ENCODE assay signal across 35 cellular contexts in genomic region chr2:200267350-200267749, GRCh38.
"Had no signal": no experiment of that assay in that cellular context is flagged by ENCODE, and none has a peak within 500 bp of the region (broad histone marks: within the 10 kb centered on the region; RNA-seq: fewer than 3 reads in every experiment).

No MANE protein-coding gene starts in this region.

- H3K4me1 Mint-ChIP-seq: activated CD4-positive, alpha-beta T cell treated with anti-CD3 and anti-CD28 coated beads, Interleukin-2, amount 10 ng/mL, durations not matched to agents 24 days and 14 days; activated naive CD8-positive, alpha-beta T cell treated with anti-CD3 and anti-CD28 coated beads for 36 hours; activated T-helper 17 cell treated with anti-CD3 and anti-CD28 coated beads, Interleukin-2, amount 50 U/mL, for 72 hours had no signal

- H3K27ac Mint-ChIP-seq: activated B cell treated with CpG ODN at 0.5 μM for 24 hours; activated CD4-positive, alpha-beta memory T cell treated with anti-CD3 and anti-CD28 coated beads for 36 hours; activated CD4-positive, alpha-beta T cell treated with anti-CD3 and anti-CD28 coated beads, Interleukin-2, amount 10 ng/mL, durations not matched to agents 24 days and 14 days; activated CD8-positive, alpha-beta T cell treated with anti-CD3 and anti-CD28 coated beads for 36 hours; activated naive CD4-positive, alpha-beta T cell treated with anti-CD3 and anti-CD28 coated beads for 36 hours; activated naive CD4-positive, alpha-beta T cell treated with anti-CD3 and anti-CD28 coated beads, Interleukin-2, amount 50 U/mL, for 72 hours; activated naive CD8-positive, alpha-beta T cell treated with anti-CD3 and anti-CD28 coated beads for 36 hours; activated T-cell treated with anti-CD3 and anti-CD28 coated beads, Interleukin-2, amount 50 U/mL, for 72 hours; activated T-helper 1 cell treated with anti-CD3 and anti-CD28 coated beads, Interleukin-12 subunit alpha, Interleukin-12 subunit beta, Interleukin-2, Interleukin-4 antibody, amounts not matched to agents 30 ng/mL and 10 ng/mL and 1 ng/mL, durations not matched to agents 14 hours and 24 hours and 36 hours; activated T-helper 17 cell treated with anti-CD3 and anti-CD28 coated beads, Interleukin-2, amount 50 U/mL, for 72 hours; T-helper 1 cell treated with Interleukin-12 subunit alpha and Interleukin-12 subunit beta and Interleukin-4 antibody, amounts not matched to agents 30 μg/mL and 1 μg/mL, for 36 hours; T-helper 2 cell treated with Interferon-gamma antibody and Interleukin-4, amounts not matched to agents 5 μg/mL and 100 μg/mL, for 36 hours had no signal

- H3K9me3 Mint-ChIP-seq: activated B cell treated with CpG ODN at 0.5 μM for 24 hours; activated CD4-positive, alpha-beta memory T cell treated with anti-CD3 and anti-CD28 coated beads for 36 hours; activated CD4-positive, alpha-beta T cell treated with anti-CD3 and anti-CD28 coated beads, Interleukin-2, amount 10 ng/mL, durations not matched to agents 24 days and 14 days; activated CD8-positive, alpha-beta T cell treated with anti-CD3 and anti-CD28 coated beads for 36 hours; activated naive CD4-positive, alpha-beta T cell treated with anti-CD3 and anti-CD28 coated beads for 36 hours; activated naive CD4-positive, alpha-beta T cell treated with anti-CD3 and anti-CD28 coated beads, Interleukin-2, amount 50 U/mL, for 72 hours; activated naive CD8-positive, alpha-beta T cell treated with anti-CD3 and anti-CD28 coated beads for 36 hours; activated T-cell treated with anti-CD3 and anti-CD28 coated beads, Interleukin-2, amount 50 U/mL, for 4 hours; activated T-cell treated with anti-CD3 and anti-CD28 coated beads, Interleukin-2, amount 50 U/mL, for 72 hours; activated T-helper 1 cell treated with anti-CD3 and anti-CD28 coated beads, Interleukin-12 subunit alpha, Interleukin-12 subunit beta, Interleukin-2, Interleukin-4 antibody, amounts not matched to agents 30 ng/mL and 10 ng/mL and 1 ng/mL, durations not matched to agents 14 hours and 24 hours and 36 hours; activated T-helper 17 cell treated with anti-CD3 and anti-CD28 coated beads, Interleukin-2, amount 50 U/mL, for 72 hours; T-helper 1 cell treated with Interleukin-12 subunit alpha and Interleukin-12 subunit beta and Interleukin-4 antibody, amounts not matched to agents 30 μg/mL and 1 μg/mL, for 36 hours; T-helper 2 cell treated with Interferon-gamma antibody and Interleukin-4, amounts not matched to agents 5 μg/mL and 100 μg/mL, for 36 hours had no signal

- H3K36me3 ChIP-seq: adrenal gland, brain microvascular endothelial cell, breast epithelium had no signal

- H3K4me1 ChIP-seq: adrenal gland, body of pancreas, breast epithelium had no signal

- H3K27me3 ChIP-seq: adrenal gland, body of pancreas, brain microvascular endothelial cell, breast epithelium had no signal

- H3K36me3 Mint-ChIP-seq: activated CD4-positive, alpha-beta memory T cell treated with anti-CD3 and anti-CD28 coated beads for 36 hours; activated naive CD4-positive, alpha-beta T cell treated with anti-CD3 and anti-CD28 coated beads, Interleukin-2, amount 50 U/mL, for 72 hours; activated naive CD8-positive, alpha-beta T cell treated with anti-CD3 and anti-CD28 coated beads for 36 hours had no signal

- H3K4me3 ChIP-seq: adrenal gland, body of pancreas, breast epithelium had no signal

- H3K9me3 ChIP-seq: adrenal gland, body of pancreas, breast epithelium had no signal

- ATAC-seq: activated CD8-positive, alpha-beta T cell treated with anti-CD3 and anti-CD28 coated beads for 36 hours; activated naive CD4-positive, alpha-beta T cell treated with anti-CD3 and anti-CD28 coated beads, Interleukin-2, amount 50 U/mL, for 72 hours; activated T-cell treated with anti-CD3 and anti-CD28 coated beads, Interleukin-2, amount 50 U/mL, for 4 hours; activated T-cell treated with anti-CD3 and anti-CD28 coated beads, Interleukin-2, amount 50 U/mL, for 72 hours; activated T-helper 17 cell treated with anti-CD3 and anti-CD28 coated beads, Interleukin-2, amount 50 U/mL, for 72 hours; body of pancreas had no signal

- H3K4me3 Mint-ChIP-seq: activated B cell treated with CpG ODN at 0.5 μM for 24 hours; activated CD4-positive, alpha-beta memory T cell treated with anti-CD3 and anti-CD28 coated beads for 36 hours; activated CD4-positive, alpha-beta T cell treated with anti-CD3 and anti-CD28 coated beads, Interleukin-2, amount 10 ng/mL, durations not matched to agents 24 days and 14 days; activated CD8-positive, alpha-beta T cell treated with anti-CD3 and anti-CD28 coated beads for 36 hours; activated naive CD4-positive, alpha-beta T cell treated with anti-CD3 and anti-CD28 coated beads for 36 hours; activated naive CD8-positive, alpha-beta T cell treated with anti-CD3 and anti-CD28 coated beads for 36 hours; activated T-cell treated with anti-CD3 and anti-CD28 coated beads, Interleukin-2, amount 50 U/mL, for 4 hours; activated T-cell treated with anti-CD3 and anti-CD28 coated beads, Interleukin-2, amount 50 U/mL, for 72 hours; activated T-helper 1 cell treated with anti-CD3 and anti-CD28 coated beads, Interleukin-12 subunit alpha, Interleukin-12 subunit beta, Interleukin-2, Interleukin-4 antibody, amounts not matched to agents 30 ng/mL and 10 ng/mL and 1 ng/mL, durations not matched to agents 14 hours and 24 hours and 36 hours; activated T-helper 17 cell treated with anti-CD3 and anti-CD28 coated beads, Interleukin-2, amount 50 U/mL, for 72 hours; T-helper 1 cell treated with Interleukin-12 subunit alpha and Interleukin-12 subunit beta and Interleukin-4 antibody, amounts not matched to agents 30 μg/mL and 1 μg/mL, for 36 hours; T-helper 2 cell treated with Interferon-gamma antibody and Interleukin-4, amounts not matched to agents 5 μg/mL and 100 μg/mL, for 36 hours had no signal

- H3K27ac ChIP-seq: adrenal gland, body of pancreas, brain microvascular endothelial cell, breast epithelium, VCaP had no signal

- DNase-seq: activated B cell treated with CpG ODN at 0.5 μM for 24 hours; activated CD4-positive, alpha-beta memory T cell treated with anti-CD3 and anti-CD28 coated beads for 36 hours; activated CD4-positive, alpha-beta T cell treated with anti-CD3 and anti-CD28 coated beads for 4 hours; activated CD4-positive, alpha-beta T cell treated with anti-CD3 and anti-CD28 coated beads, Interleukin-2, amount 10 ng/mL, durations not matched to agents 24 days and 14 days; activated CD4-positive, alpha-beta T cell treated with anti-CD3 and anti-CD28 coated beads, Interleukin-2, amount 50 U/mL, for 1 hour; activated CD4-positive, alpha-beta T cell treated with anti-CD3 and anti-CD28 coated beads, Interleukin-2, amount 50 U/mL, for 4 hours; activated CD4-positive, CD25-positive, alpha-beta regulatory T cell treated with anti-CD3 and anti-CD28 coated beads, Interleukin-2, amount 50 U/mL, for 72 hours; activated CD8-positive, alpha-beta memory T cell treated with anti-CD3 and anti-CD28 coated beads, Interleukin-2, amount 50 U/mL, for 4 hours; activated CD8-positive, alpha-beta T cell treated with anti-CD3 and anti-CD28 coated beads for 36 hours; activated effector memory CD4-positive, alpha-beta T cell treated with anti-CD3 and anti-CD28 coated beads, Interleukin-2, amount 50 U/mL, for 16 hours; activated gamma-delta T cell treated with Interleukin-2 at 50 U/mL for 16 hours; activated naive CD4-positive, alpha-beta T cell; activated naive CD4-positive, alpha-beta T cell treated with anti-CD3 and anti-CD28 coated beads for 36 hours; activated naive CD4-positive, alpha-beta T cell treated with anti-CD3 and anti-CD28 coated beads, Interleukin-2, amount 50 U/mL, for 16 hours; activated naive CD8-positive, alpha-beta T cell treated with anti-CD3 and anti-CD28 coated beads for 36 hours; activated T-cell treated with anti-CD3 and anti-CD28 coated beads for 4 hours; activated T-cell treated with anti-CD3 and anti-CD28 coated beads, Interleukin-2, amount 50 U/mL, for 1 hour; activated T-cell treated with anti-CD3 and anti-CD28 coated beads, Interleukin-2, amount 50 U/mL, for 4 hours; activated T-cell treated with anti-CD3 and anti-CD28 coated beads, Interleukin-2, amount 50 U/mL, for 72 hours; adrenal gland; amniotic stem cell; aorta; body of pancreas; brain microvascular endothelial cell; central memory CD4-positive, alpha-beta T cell; T-helper 1 cell; T-helper 2 cell; T-helper 9 cell had no signal

- H3K27me3 Mint-ChIP-seq: activated CD4-positive, alpha-beta memory T cell treated with anti-CD3 and anti-CD28 coated beads for 36 hours; activated naive CD8-positive, alpha-beta T cell treated with anti-CD3 and anti-CD28 coated beads for 36 hours; activated T-helper 17 cell treated with anti-CD3 and anti-CD28 coated beads, Interleukin-2, amount 50 U/mL, for 72 hours had no signal
